In genomic region chr16:66562986-66563385, GRCh38 we compare ENCODE assay signal across 28 cellular contexts. TPM values are rescaled to one million over a fixed set of nuclear protein-coding genes. Genes with fewer than 3 reads are reported as not detected.
DNase-seq lines count a peak whose midpoint lies in the region; ATAC-seq lines count a peak whose summit lies in the region.
"Had no signal": no experiment of that assay in that cellular context is flagged by ENCODE, and none has a peak within 500 bp of the region (broad histone marks: within the 10 kb centered on the region; RNA-seq: fewer than 3 reads in every experiment).

No MANE protein-coding gene starts in this region.

- peaks cover 48% of the 10 kb centered on the region for H3K4me1 ChIP-seq in CD4-positive, CD25-positive, alpha-beta regulatory T cell (ENCODE audit: control insufficient read depth, insufficient read depth, low read length, poor library complexity, severe bottlenecking)
- H3K4me1 ChIP-seq: right atrium auricular region, transverse colon had no signal

- H3K4me3 ChIP-seq in CD4-positive, CD25-positive, alpha-beta regulatory T cell (ENCODE audit: low read depth, low read length): no peak overlapping the region
- H3K4me3 ChIP-seq: right atrium auricular region, spleen, transverse colon had no signal

- no peak for DNase-seq in T-helper 1 cell
- no peak for DNase-seq in CD4-positive, CD25-positive, alpha-beta regulatory T cell
- no peak for DNase-seq in T-helper 17 cell
- DNase-seq in effector memory CD8-positive, alpha-beta T cell: no peak
- DNase-seq in Ammon's horn (ENCODE audit: low spot score): no peak
- no peak for DNase-seq in amygdala (lab: John Stamatoyannopoulos, UW)
- DNase-seq: 8988T; activated CD8-positive, alpha-beta memory T cell treated with anti-CD3 and anti-CD28 coated beads for 24 hours; AML-193; amniotic stem cell; dermis blood vessel endothelial cell; GOT3; head of caudate nucleus; mammary epithelial cell; NCI-H1105; NCI-H2029 treated with DMSO at 0.1 percent for 48 hours; spleen; stimulated activated CD4-positive, alpha-beta T cell treated with anti-CD3 and anti-CD28 coated beads, Interleukin-4, amount 100 ng/mL, for 1 hour; stimulated activated naive CD8-positive, alpha-beta T cell treated with anti-CD3 and anti-CD28 coated beads, Interleukin-15, Interleukin-2, amounts not matched to agents 100 U/mL and 50 U/mL, for 24 hours; transverse colon; WERI-Rb-1 had no signal

- H3K27ac ChIP-seq in CD4-positive, CD25-positive, alpha-beta regulatory T cell (ENCODE audit: insufficient read depth, low read length, poor library complexity, severe bottlenecking): peak overlapping the region; percentile 14
- H3K27ac ChIP-seq: right atrium auricular region, transverse colon, WERI-Rb-1 had no signal

- H3K9me3 ChIP-seq in CD4-positive, CD25-positive, alpha-beta regulatory T cell (ENCODE audit: control insufficient read depth in 2 of 2, low read length in 2 of 2): no peaks in the 10 kb centered on the region
- H3K9me3 ChIP-seq in T-helper 17 cell (ENCODE audit: control insufficient read depth, low read length, poor library complexity, severe bottlenecking): no peaks in the 10 kb centered on the region
- H3K9me3 ChIP-seq: right atrium auricular region, spleen, transverse colon had no signal

- H3K27me3 ChIP-seq in CD4-positive, CD25-positive, alpha-beta regulatory T cell (ENCODE audit: control insufficient read depth, insufficient read depth, low read length): no peaks in the 10 kb centered on the region
- H3K27me3 ChIP-seq: right atrium auricular region, spleen, transverse colon had no signal

- H3K4me1 Mint-ChIP-seq in T-helper 1 cell treated with Interleukin-12 subunit alpha and Interleukin-12 subunit beta and Interleukin-4 antibody, amounts not matched to agents 30 μg/mL and 1 μg/mL, for 36 hours (ENCODE audit: low read depth): peaks cover 56% of the 10 kb centered on the region
- H3K4me1 Mint-ChIP-seq in CD4-positive, CD25-positive, alpha-beta regulatory T cell: peaks cover 52 to 69% (median 59%) of the 10 kb centered on the region in 4 donors
- H3K4me1 Mint-ChIP-seq in T-helper 17 cell: peaks cover 55% of the 10 kb centered on the region
- peaks cover 52 to 66% of the 10 kb centered on the region in 2 donors for H3K4me1 Mint-ChIP-seq in effector memory CD8-positive, alpha-beta T cell (ENCODE audit: low read depth in 2 of 2)

- H3K27ac Mint-ChIP-seq in T-helper 1 cell treated with Interleukin-12 subunit alpha and Interleukin-12 subunit beta and Interleukin-4 antibody, amounts not matched to agents 30 μg/mL and 1 μg/mL, for 36 hours: peak overlapping the region; percentile 50
- peak overlapping the region in 2 of 3 donors; percentile 77 to 85 for H3K27ac Mint-ChIP-seq in CD4-positive, CD25-positive, alpha-beta regulatory T cell
- H3K27ac Mint-ChIP-seq in T-helper 17 cell: peak overlapping the region; percentile 95
- H3K27ac Mint-ChIP-seq in effector memory CD8-positive, alpha-beta T cell: peak overlapping the region; percentile 16 to 71

- ATAC-seq in CD4-positive, CD25-positive, alpha-beta regulatory T cell (ENCODE audit: low read depth in 2 of 2): no peak
- ATAC-seq in T-helper 17 cell (no peak), HG03097 (IDR thresholded peaks at IDR 0.05; ENCODE audit: low FRiP score, unreplicated experiment) (no peak)
- peak; percentile 31 for ATAC-seq in effector memory CD8-positive, alpha-beta T cell (replicated peaks)
- ATAC-seq: Right ventricle myocardium inferior; stimulated activated naive CD8-positive, alpha-beta T cell treated with anti-CD3 and anti-CD28 coated beads, Interleukin-15, Interleukin-2, amounts not matched to agents 100 U/mL and 50 U/mL, for 24 hours had no signal

- H3K4me3 Mint-ChIP-seq in T-helper 1 cell treated with Interleukin-12 subunit alpha and Interleukin-12 subunit beta and Interleukin-4 antibody, amounts not matched to agents 30 μg/mL and 1 μg/mL, for 36 hours: peak overlapping the region; percentile 3
- H3K4me3 Mint-ChIP-seq in CD4-positive, CD25-positive, alpha-beta regulatory T cell: peak overlapping the region; percentile 3 to 52 (median 46)
- peak overlapping the region; percentile 73 for H3K4me3 Mint-ChIP-seq in T-helper 17 cell
- peak overlapping the region; percentile 41 to 67 for H3K4me3 Mint-ChIP-seq in effector memory CD8-positive, alpha-beta T cell

- peaks cover 67% of the 10 kb centered on the region for H3K36me3 ChIP-seq in CD4-positive, CD25-positive, alpha-beta regulatory T cell (ENCODE audit: control insufficient read depth, insufficient read depth, low read length)

- H3K36me3 Mint-ChIP-seq in T-helper 1 cell treated with Interleukin-12 subunit alpha and Interleukin-12 subunit beta and Interleukin-4 antibody, amounts not matched to agents 30 μg/mL and 1 μg/mL, for 36 hours (ENCODE audit: low read depth): peaks cover 71% of the 10 kb centered on the region
- peaks cover 46% of the 10 kb centered on the region for H3K36me3 Mint-ChIP-seq in CD4-positive, CD25-positive, alpha-beta regulatory T cell
- peaks cover 9% of the 10 kb centered on the region for H3K36me3 Mint-ChIP-seq in T-helper 17 cell (ENCODE audit: low read depth)
- H3K36me3 Mint-ChIP-seq in effector memory CD8-positive, alpha-beta T cell (ENCODE audit: insufficient read depth): peaks cover 49% of the 10 kb centered on the region

- no peaks in the 10 kb centered on the region for H3K9me3 Mint-ChIP-seq in T-helper 1 cell treated with Interleukin-12 subunit alpha and Interleukin-12 subunit beta and Interleukin-4 antibody, amounts not matched to agents 30 μg/mL and 1 μg/mL, for 36 hours
- H3K9me3 Mint-ChIP-seq in CD4-positive, CD25-positive, alpha-beta regulatory T cell: peaks cover 0 to 2% (median 0%) of the 10 kb centered on the region in 7 donors
- H3K9me3 Mint-ChIP-seq in effector memory CD8-positive, alpha-beta T cell: no peaks in the 10 kb centered on the region

- H3K27me3 Mint-ChIP-seq in T-helper 1 cell treated with Interleukin-12 subunit alpha and Interleukin-12 subunit beta and Interleukin-4 antibody, amounts not matched to agents 30 μg/mL and 1 μg/mL, for 36 hours (ENCODE audit: low read depth): no peaks in the 10 kb centered on the region
- H3K27me3 Mint-ChIP-seq in CD4-positive, CD25-positive, alpha-beta regulatory T cell: no peaks in the 10 kb centered on the region
- no peaks in the 10 kb centered on the region for H3K27me3 Mint-ChIP-seq in T-helper 17 cell
- no peaks in the 10 kb centered on the region for H3K27me3 Mint-ChIP-seq in effector memory CD8-positive, alpha-beta T cell

RNA-seq across cellular contexts. Expression of gene CMTM1, which starts 3.3 kb away (rescaled TPM):
- 3.2 TPM for total RNA-seq in CD4-positive, CD25-positive, alpha-beta regulatory T cell
- 1 to 10 TPM in 2 of 4 donors, under 1 TPM in 2; 0.26 to 1.7 (median 0.96) TPM for polyA plus RNA-seq in CD4-positive, CD25-positive, alpha-beta regulatory T cell
- 1 to 10 TPM; 3.3 to 3.6 TPM for total RNA-seq in T-helper 17 cell

RNA-seq across cellular contexts. Expression of gene CKLF, which starts 10.6 kb away (rescaled TPM):
- total RNA-seq in CD4-positive, CD25-positive, alpha-beta regulatory T cell: 48.2 TPM
- 100 to 1,000 TPM; 157 to 242 (median 168) TPM for polyA plus RNA-seq in CD4-positive, CD25-positive, alpha-beta regulatory T cell
- total RNA-seq in T-helper 17 cell: 10 to 100 TPM; 41.6 to 42.5 TPM

RNA-seq across cellular contexts. Expression of gene TK2, which starts 13.1 kb away (rescaled TPM):
- total RNA-seq in CD4-positive, CD25-positive, alpha-beta regulatory T cell: 8.2 TPM
- polyA plus RNA-seq in CD4-positive, CD25-positive, alpha-beta regulatory T cell: 1 to 10 TPM; 5.1 to 8.8 (median 7.7) TPM
- total RNA-seq in T-helper 17 cell: 1 to 10 TPM; 7.1 to 9.4 TPM

RNA-seq across cellular contexts. Expression of gene CMTM2, which starts 16.3 kb away (rescaled TPM):
- 0.49 TPM for total RNA-seq in CD4-positive, CD25-positive, alpha-beta regulatory T cell
- not detected for polyA plus RNA-seq in CD4-positive, CD25-positive, alpha-beta regulatory T cell
- under 1 TPM in 1 of 2 donors, not detected in 1; 0.70 TPM for total RNA-seq in T-helper 17 cell
- total RNA-seq: bronchial epithelial cell, mammary epithelial cell, myocyte, osteocyte, right atrium auricular region had no signal

RNA-seq across cellular contexts. Expression of gene CMTM3, which starts 41.5 kb away (rescaled TPM):
- 83.1 TPM for total RNA-seq in CD4-positive, CD25-positive, alpha-beta regulatory T cell
- 100 to 1,000 TPM in 3 of 4 donors, 10 to 100 TPM in 1; 98.6 to 127 (median 124) TPM for polyA plus RNA-seq in CD4-positive, CD25-positive, alpha-beta regulatory T cell
- total RNA-seq in T-helper 17 cell: 10 to 100 TPM; 60.5 to 74.6 TPM

Comparison
In these comparisons a context has a peak if more than half of its experiments do, and no peak if none do; other contexts are left out.
1. H3K27ac Mint-ChIP-seq: peak in every context shown above with its lines; median percentile 95 in T-helper 17 cell; 81 in CD4-positive, CD25-positive, alpha-beta regulatory T cell; 50 in T-helper 1 cell treated with Interleukin-12 subunit alpha and Interleukin-12 subunit beta and Interleukin-4 antibody, amounts not matched to agents 30 μg/mL and 1 μg/mL, for 36 hours; 44 in effector memory CD8-positive, alpha-beta T cell.
2. H3K4me3 Mint-ChIP-seq: peak in every context shown above with its lines; median percentile 73 in T-helper 17 cell; 54 in effector memory CD8-positive, alpha-beta T cell; 46 in CD4-positive, CD25-positive, alpha-beta regulatory T cell; 3 in T-helper 1 cell treated with Interleukin-12 subunit alpha and Interleukin-12 subunit beta and Interleukin-4 antibody, amounts not matched to agents 30 μg/mL and 1 μg/mL, for 36 hours.